11 cellular contexts compared by ENCODE assay signal in the genomic region with DNA sequence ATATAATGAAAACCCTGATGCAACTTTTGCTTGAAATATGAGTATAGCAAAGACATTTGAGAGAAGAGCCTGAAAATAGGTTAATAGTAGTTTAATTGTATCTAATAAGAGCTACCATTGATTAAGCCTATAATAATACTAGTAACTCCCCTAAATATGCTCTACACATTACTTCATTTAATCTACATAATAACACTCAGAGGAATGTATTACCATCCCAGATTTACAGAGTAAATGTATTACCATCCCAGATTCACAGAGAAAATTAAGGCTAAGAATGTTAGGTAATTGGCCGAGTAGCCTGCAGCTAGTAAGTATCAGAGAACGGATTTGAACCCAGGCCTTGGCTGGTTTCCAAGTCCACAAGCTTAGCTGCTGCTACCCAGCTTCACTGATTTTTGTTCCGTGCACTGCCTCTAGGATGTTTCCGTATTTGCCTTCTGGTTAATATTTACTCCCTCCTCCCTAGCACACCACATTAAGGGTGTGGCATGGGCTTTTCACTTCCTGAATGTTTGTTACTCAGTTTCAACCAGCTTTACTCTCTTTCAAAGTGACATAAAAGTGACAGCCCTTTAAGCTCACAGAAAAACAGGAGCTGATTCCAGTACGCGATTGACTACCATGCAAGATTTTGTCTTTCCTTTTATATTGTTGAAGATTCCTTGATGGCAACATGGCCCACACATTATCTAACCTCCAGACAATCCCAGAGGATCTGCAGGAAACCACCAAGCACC. TPM values are rescaled to one million over a fixed set of nuclear protein-coding genes. Genes with fewer than 3 reads are reported as not detected.
DNase-seq lines count a peak whose midpoint lies in the region; ATAC-seq and TF ChIP-seq lines count a peak whose summit lies in the region.
"Had no signal": no experiment of that assay in that cellular context is flagged by ENCODE, and none has a peak within 500 bp of the region (broad histone marks: within the 10 kb centered on the region; RNA-seq: fewer than 3 reads in every experiment).

No MANE protein-coding gene starts in this region.

- H3K9me2 ChIP-seq in MM.1S (replicated peaks; ENCODE audit: insufficient read depth, low read length) = no peaks in the 10 kb centered on the region

- H3K79me2 ChIP-seq in MM.1S (ENCODE audit: low read length) = no peaks in the 10 kb centered on the region

- H3K4me3 ChIP-seq in MM.1S (ENCODE audit: low read length) = no peak overlapping the region
- H3K4me3 ChIP-seq: coronary artery had no signal

- ATAC-seq in GM18498 (IDR thresholded peaks at IDR 0.05; ENCODE audit: unreplicated experiment) = peak; percentile 72
- ATAC-seq in GM21423 (IDR thresholded peaks at IDR 0.05; ENCODE audit: unreplicated experiment) = peak; percentile 87
- ATAC-seq in HG03558 (IDR thresholded peaks at IDR 0.05; ENCODE audit: extremely low read depth, unreplicated experiment) = peak; percentile 77
- ATAC-seq in left lobe of liver = peak; percentile 87
- ATAC-seq in HG03025 (IDR thresholded peaks at IDR 0.05; ENCODE audit: low FRiP score, unreplicated experiment) = no peak

- no peaks in the 10 kb centered on the region for H3K27me3 ChIP-seq in MM.1S (replicated peaks; ENCODE audit: insufficient read depth, low read length)

- H3K9me3 ChIP-seq in MM.1S (replicated peaks; ENCODE audit: insufficient read depth, low read length) = no peaks in the 10 kb centered on the region

- H3K27ac ChIP-seq in MM.1S (ENCODE audit: low read length) = no peak overlapping the region
- H3K27ac ChIP-seq: coronary artery had no signal

- H4K20me1 ChIP-seq in MM.1S (ENCODE audit: insufficient read depth, low read length) = no peaks in the 10 kb centered on the region

- H2AFZ ChIP-seq in MM.1S (ENCODE audit: low read length) = no peak overlapping the region

- H3K36me3 ChIP-seq in MM.1S (replicated peaks; ENCODE audit: insufficient read depth, low read length) = no peaks in the 10 kb centered on the region

- no peak overlapping the region for H3K4me2 ChIP-seq in MM.1S (ENCODE audit: low read depth, low read length)

- H3F3A ChIP-seq in MM.1S (ENCODE audit: insufficient read depth, low read length) = no peaks in the 10 kb centered on the region

- no peak overlapping the region for H3K9ac ChIP-seq in MM.1S (ENCODE audit: low read length)

- H3K4me1 ChIP-seq in MM.1S (ENCODE audit: low read length) = no peaks in the 10 kb centered on the region

- TF ChIP-seq CTCF in MM.1S (IDR thresholded peaks at IDR 0.05; ENCODE audit: low read length) = no peak

- DNase-seq in left lobe of liver (ENCODE audit: low spot score) (peak; percentile 59), MM.1S (no peak), inferior parietal cortex (ENCODE audit: extremely low spot score) (no peak)
- DNase-seq in stimulated activated CD4-positive, alpha-beta T cell treated with anti-CD3 and anti-CD28 coated beads, Interleukin-4, amount 100 ng/mL, for 1 hour = no peak
- DNase-seq: activated naive CD4-positive, alpha-beta T cell treated with anti-CD3 and anti-CD28 coated beads, Interleukin-2, amount 10 ng/mL, durations not matched to agents 7 days and 5 days; CD8-positive, alpha-beta memory T cell had no signal

RNA-seq across cellular contexts. Expression of gene TOX3, which starts 26.6 kb away (rescaled TPM):
- total RNA-seq in left lobe of liver = 1.3 TPM
- total RNA-seq: CD8-positive, alpha-beta memory T cell had no signal
